In the genomic region with DNA sequence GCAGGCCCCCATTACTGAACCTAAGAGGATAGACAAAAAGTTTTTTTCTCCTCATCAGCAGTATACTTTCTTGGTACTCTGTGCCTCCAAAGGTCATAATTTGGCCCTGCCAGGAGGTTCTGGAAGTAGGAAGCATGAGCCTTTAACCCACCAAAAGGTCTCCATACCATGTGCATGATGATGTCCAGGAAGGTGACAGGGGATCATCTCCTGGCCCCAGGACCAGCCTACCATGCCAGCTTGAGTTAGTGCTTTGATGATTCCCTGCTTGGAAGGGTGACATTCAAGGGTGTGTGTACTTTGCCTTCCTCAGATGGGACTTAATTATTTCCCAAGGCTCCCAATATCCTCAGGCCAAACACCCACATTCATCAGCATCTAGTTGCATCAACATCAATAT, we compare ENCODE assay signal across 38 cellular contexts. TPM values are rescaled to one million over a fixed set of nuclear protein-coding genes. Genes with fewer than 3 reads are reported as not detected.
"Had no signal": no experiment of that assay in that cellular context is flagged by ENCODE, and none has a peak within 500 bp of the region (broad histone marks: within the 10 kb centered on the region; RNA-seq: fewer than 3 reads in every experiment).

No MANE protein-coding gene starts in this region.

- H3K9me3 ChIP-seq: MG63 had no signal

- H3K36me3 ChIP-seq: MG63 had no signal

- H3K27ac ChIP-seq: KMS-11 had no signal

- H3K4me3 ChIP-seq: MG63 had no signal

- H3K9ac ChIP-seq: KMS-11 had no signal

- DNase-seq: Karpas-422, Kasumi-1, KG1, MG63, MM.1S, MV-4-11, NCI-H1048, NCI-H1092, NCI-H1092 treated with DMSO at 0.1 percent for 48 hours, NCI-H1105, NCI-H1105 treated with DMSO at 0.1 percent for 48 hours, NCI-H1417, NCI-H1417 treated with DMSO at 0.1 percent for 48 hours, NCI-H1436, NCI-H1436 treated with DMSO at 0.1 percent for 48 hours, NCI-H146, NCI-H1694, NCI-H1694 treated with DMSO at 0.1 percent for 48 hours, NCI-H187, NCI-H187 treated with DMSO at 0.1 percent for 48 hours, NCI-H1930, NCI-H2029, NCI-H2029 treated with DMSO at 0.1 percent for 48 hours, NCI-H2081, NCI-H2081 treated with DMSO at 0.1 percent for 48 hours, NCI-H2107, NCI-H2171, NCI-H2171 treated with DMSO at 0.1 percent for 48 hours, NCI-H2227 treated with DMSO at 0.1 percent for 48 hours, NCI-H226, NCI-H345, NCI-H446, NCI-H446 treated with DMSO at 0.1 percent for 48 hours had no signal

- H3K4me2 ChIP-seq: KMS-11 had no signal

RNA-seq across cellular contexts. Expression of gene SPRR1A, which starts 6.3 kb away (rescaled TPM):
- total RNA-seq: LHCN-M2, M059J, MCF 10A, NCI-H460 had no signal

RNA-seq across cellular contexts. Expression of gene SPRR4, which starts 7.2 kb away (rescaled TPM):
- total RNA-seq: LHCN-M2, M059J, MCF 10A, NCI-H460 had no signal

RNA-seq across cellular contexts. Expression of gene SPRR3, which starts 23.9 kb away (rescaled TPM):
- total RNA-seq: LHCN-M2, M059J, MCF 10A, NCI-H460 had no signal

RNA-seq across cellular contexts. Expression of gene SPRR5, which starts 30.6 kb away (rescaled TPM):
- total RNA-seq: LHCN-M2, M059J, MCF 10A, NCI-H460 had no signal

RNA-seq across cellular contexts. Expression of gene SPRR1B, which starts 53.4 kb away (rescaled TPM):
- total RNA-seq: LHCN-M2, M059J, NCI-H460 had no signal
